In the genomic region with DNA sequence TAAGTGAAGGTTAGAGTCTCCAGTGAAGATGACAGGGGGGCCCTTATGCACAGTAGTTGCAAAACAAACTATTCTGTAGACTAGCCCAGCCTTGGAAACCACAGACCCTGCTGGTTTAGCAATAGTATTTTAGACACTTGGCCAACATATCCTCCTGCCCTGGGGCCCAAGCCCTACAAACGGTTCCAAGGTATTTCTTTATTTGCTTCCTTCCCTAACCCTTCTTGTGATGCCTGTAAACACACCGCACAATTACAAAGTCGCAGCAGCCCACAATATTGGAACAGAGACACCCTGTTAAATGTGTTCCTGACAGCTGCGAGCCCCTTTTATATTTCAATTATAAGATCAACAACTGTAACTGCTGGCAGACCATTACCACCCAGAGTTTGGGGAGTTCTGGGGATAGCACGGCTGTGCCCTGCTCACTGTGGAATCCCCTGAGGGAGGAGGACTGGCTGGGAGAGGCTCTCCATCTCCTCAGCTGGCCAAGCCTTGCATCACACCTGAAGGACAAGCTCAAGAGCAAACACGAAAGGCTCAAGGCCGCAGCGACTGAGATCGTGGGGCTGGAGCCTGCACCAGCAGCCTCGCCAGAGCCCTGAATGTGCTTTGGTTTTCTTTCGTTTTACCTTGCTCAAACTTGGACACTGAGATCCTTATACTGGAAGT, we compare ENCODE assay signal across 1 cellular context.
TF ChIP-seq lines count a peak whose summit lies in the region.

No MANE protein-coding gene starts in this region.

TF ChIP-seq in HepG2, 621 proteins besides CTCF, POLR2A, EP300 and RAD21 (continued from another document):
- TF ChIP-seq, protein P1, sequence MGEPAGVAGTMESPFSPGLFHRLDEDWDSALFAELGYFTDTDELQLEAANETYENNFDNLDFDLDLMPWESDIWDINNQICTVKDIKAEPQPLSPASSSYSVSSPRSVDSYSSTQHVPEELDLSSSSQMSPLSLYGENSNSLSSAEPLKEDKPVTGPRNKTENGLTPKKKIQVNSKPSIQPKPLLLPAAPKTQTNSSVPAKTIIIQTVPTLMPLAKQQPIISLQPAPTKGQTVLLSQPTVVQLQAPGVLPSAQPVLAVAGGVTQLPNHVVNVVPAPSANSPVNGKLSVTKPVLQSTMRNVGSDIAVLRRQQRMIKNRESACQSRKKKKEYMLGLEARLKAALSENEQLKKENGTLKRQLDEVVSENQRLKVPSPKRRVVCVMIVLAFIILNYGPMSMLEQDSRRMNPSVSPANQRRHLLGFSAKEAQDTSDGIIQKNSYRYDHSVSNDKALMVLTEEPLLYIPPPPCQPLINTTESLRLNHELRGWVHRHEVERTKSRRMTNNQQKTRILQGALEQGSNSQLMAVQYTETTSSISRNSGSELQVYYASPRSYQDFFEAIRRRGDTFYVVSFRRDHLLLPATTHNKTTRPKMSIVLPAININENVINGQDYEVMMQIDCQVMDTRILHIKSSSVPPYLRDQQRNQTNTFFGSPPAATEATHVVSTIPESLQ (CRISPR knock-in tag; conservative IDR thresholded peaks at IDR 0.05) = no peak
- TF ChIP-seq LCORL (IDR thresholded peaks at IDR 0.05) (no peak), LCORL (CRISPR knock-in tag; IDR thresholded peaks at IDR 0.05) (no peak), ZBTB38 (CRISPR knock-in tag; IDR thresholded peaks at IDR 0.05) (no peak), ESRRA (CRISPR knock-in tag; IDR thresholded peaks at IDR 0.05; ENCODE audit: low read depth) (peak; percentile 51; the same call in 1 of the 2 replicates), SALL1 (CRISPR knock-in tag; IDR thresholded peaks at IDR 0.05) (peak; percentile 68), SP4 (CRISPR knock-in tag; IDR thresholded peaks at IDR 0.05) (0 out of 2 replicates have a peak, but pooled peaks have one; percentile 41)
